In the genomic region with DNA sequence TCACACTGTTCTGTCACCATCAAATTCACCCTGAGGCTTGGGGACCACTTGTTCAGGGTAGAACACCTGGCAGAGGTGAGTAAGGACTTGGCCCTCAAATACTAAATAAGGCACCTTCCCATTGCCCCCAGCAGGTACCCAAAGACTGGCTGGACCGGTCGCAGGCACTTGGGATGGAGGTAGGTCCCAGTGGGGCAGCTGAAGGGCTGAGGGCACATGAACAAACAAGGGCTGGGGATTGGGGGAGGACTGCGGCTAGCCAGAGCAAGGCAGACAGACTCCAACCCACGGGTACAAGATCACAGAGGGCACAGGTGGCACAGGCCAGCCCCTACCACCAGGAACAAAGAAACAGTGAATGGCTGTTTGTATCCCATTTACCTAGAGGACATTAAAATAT, we compare ENCODE assay signal across 10 cellular contexts. TPM values are rescaled to one million over a fixed set of nuclear protein-coding genes. Genes with fewer than 3 reads are reported as not detected.
DNase-seq lines count a peak whose midpoint lies in the region; ATAC-seq and TF ChIP-seq lines count a peak whose summit lies in the region.
"Had no signal": no experiment of that assay in that cellular context is flagged by ENCODE, and none has a peak within 500 bp of the region (broad histone marks: within the 10 kb centered on the region; RNA-seq: fewer than 3 reads in every experiment).

No MANE protein-coding gene starts in this region.

- no peaks in the 10 kb centered on the region for H3K27me3 Mint-ChIP-seq in activated naive CD4-positive, alpha-beta T cell treated with anti-CD3 and anti-CD28 coated beads, Interleukin-2, amount 10 ng/mL, durations not matched to agents 7 days and 5 days
- H3K27me3 Mint-ChIP-seq in activated B cell treated with CpG ODN at 0.5 μM for 24 hours: no peaks in the 10 kb centered on the region
- H3K27me3 Mint-ChIP-seq in type B pancreatic cell: no peaks in the 10 kb centered on the region

- H3K36me3 ChIP-seq in iPS-20b (ENCODE audit: insufficient read depth, low read depth, low read length) (peaks cover 18% of the 10 kb centered on the region), brain microvascular endothelial cell (replicated peaks) (peaks cover 3% of the 10 kb centered on the region)

- in situ Hi-C loops in brain microvascular endothelial cell (cut with HindIII; ENCODE audit: low pct_ligation_motif_present, low sequenced_read_pairs): no loop called here

- H3K9me3 Mint-ChIP-seq in activated naive CD4-positive, alpha-beta T cell treated with anti-CD3 and anti-CD28 coated beads, Interleukin-2, amount 10 ng/mL, durations not matched to agents 7 days and 5 days: no peaks in the 10 kb centered on the region
- H3K9me3 Mint-ChIP-seq in activated B cell treated with CpG ODN at 0.5 μM for 24 hours (no peaks in the 10 kb centered on the region), type B pancreatic cell (peaks cover 3% of the 10 kb centered on the region)

- H3K27ac ChIP-seq in iPS-20b (ENCODE audit: low read length) (no peak overlapping the region), brain microvascular endothelial cell (no peak overlapping the region)
- H3K27ac ChIP-seq: cardiac muscle cell had no signal

- ATAC-seq in activated B cell treated with CpG ODN at 0.5 μM for 24 hours (ENCODE audit: low read depth): no peak
- ATAC-seq in GM21619 (IDR thresholded peaks at IDR 0.05; ENCODE audit: unreplicated experiment): no peak

- 0 out of 2 replicates have a peak, but pooled peaks cover 4% of the 10 kb centered on the region for H3K27me3 ChIP-seq in iPS-20b (ENCODE audit: insufficient read depth, low read length)
- no peaks in the 10 kb centered on the region for H3K27me3 ChIP-seq in brain microvascular endothelial cell (replicated peaks)
- H3K27me3 ChIP-seq: cardiac muscle cell had no signal

- H3K27ac Mint-ChIP-seq in activated naive CD4-positive, alpha-beta T cell treated with anti-CD3 and anti-CD28 coated beads, Interleukin-2, amount 10 ng/mL, durations not matched to agents 7 days and 5 days: peak overlapping the region; percentile 52
- H3K27ac Mint-ChIP-seq in activated B cell treated with CpG ODN at 0.5 μM for 24 hours: no peak overlapping the region
- H3K27ac Mint-ChIP-seq in type B pancreatic cell: peak overlapping the region; percentile 31

- no peaks in the 10 kb centered on the region for H3K9me3 ChIP-seq in iPS-20b (ENCODE audit: insufficient read depth, low read depth, low read length)

- intact Hi-C loops in activated B cell treated with CpG ODN at 0.5 μM for 24 hours (cut with micrococcal nuclease): no loop called here

- DNase-seq in activated naive CD4-positive, alpha-beta T cell treated with anti-CD3 and anti-CD28 coated beads, Interleukin-2, amount 10 ng/mL, durations not matched to agents 7 days and 5 days: no peak
- DNase-seq in activated naive CD4-positive, alpha-beta T cell treated with anti-CD3 and anti-CD28 coated beads, Interleukin-2, amount 50 U/mL, for 16 hours: no peak
- no peak for DNase-seq in activated B cell treated with CpG ODN at 0.5 μM for 24 hours
- DNase-seq in type B pancreatic cell (ENCODE audit: extremely low spot score, unreplicated experiment): no peak
- no peak for DNase-seq in brain microvascular endothelial cell
- DNase-seq in cerebellum (ENCODE audit: low spot score): no peak
- DNase-seq: NCI-H187 had no signal

- peak overlapping the region; percentile 95 for H3K4me3 Mint-ChIP-seq in activated naive CD4-positive, alpha-beta T cell treated with anti-CD3 and anti-CD28 coated beads, Interleukin-2, amount 10 ng/mL, durations not matched to agents 7 days and 5 days
- peak overlapping the region; percentile 98 for H3K4me3 Mint-ChIP-seq in activated B cell treated with CpG ODN at 0.5 μM for 24 hours
- peak overlapping the region; percentile 97 for H3K4me3 Mint-ChIP-seq in type B pancreatic cell

- H3K9ac ChIP-seq in iPS-20b (ENCODE audit: low read depth, low read length): no peak overlapping the region

- TF ChIP-seq CTCF in activated B cell treated with CpG ODN at 0.5 μM for 24 hours (IDR thresholded peaks at IDR 0.05) (no peak), type B pancreatic cell (conservative IDR thresholded peaks at IDR 0.05) (no peak), brain microvascular endothelial cell (IDR thresholded peaks at IDR 0.05; ENCODE audit: low read depth, low read length, missing control alignments) (no peak)

- no peaks in the 10 kb centered on the region for H3K4me1 ChIP-seq in iPS-20b (ENCODE audit: insufficient read depth, low read length)

- H3K36me3 Mint-ChIP-seq in activated naive CD4-positive, alpha-beta T cell treated with anti-CD3 and anti-CD28 coated beads, Interleukin-2, amount 10 ng/mL, durations not matched to agents 7 days and 5 days: peaks cover 26% of the 10 kb centered on the region
- H3K36me3 Mint-ChIP-seq in activated B cell treated with CpG ODN at 0.5 μM for 24 hours (ENCODE audit: low read depth) (peaks cover 25% of the 10 kb centered on the region), type B pancreatic cell (peaks cover 17% of the 10 kb centered on the region)

- H3K4me1 Mint-ChIP-seq in activated naive CD4-positive, alpha-beta T cell treated with anti-CD3 and anti-CD28 coated beads, Interleukin-2, amount 10 ng/mL, durations not matched to agents 7 days and 5 days: peaks cover 33% of the 10 kb centered on the region
- H3K4me1 Mint-ChIP-seq in activated B cell treated with CpG ODN at 0.5 μM for 24 hours: peaks cover 25% of the 10 kb centered on the region
- peaks cover 15% of the 10 kb centered on the region for H3K4me1 Mint-ChIP-seq in type B pancreatic cell (ENCODE audit: unreplicated experiment)

- CTCF ChIA-PET in activated naive CD4-positive, alpha-beta T cell treated with anti-CD3 and anti-CD28 coated beads, Interleukin-2, amount 10 ng/mL, durations not matched to agents 7 days and 5 days (lab: Charles Lee): interaction anchor here (0.5 to 2.3 kb wide), 2 partner anchors 12 to 112 kb away, joined by 4 to 9 read pairs; no protein-coding TSS in a partner anchor
- CTCF ChIA-PET in activated B cell treated with CpG ODN at 0.5 μM for 24 hours (lab: Charles Lee): interaction anchor here (2.4 kb wide), 1 partner anchor 12 kb away, joined by 14 read pairs; no protein-coding TSS in a partner anchor

- H3K4me3 ChIP-seq in iPS-20b (ENCODE audit: low read length) (peak overlapping the region; percentile 96; the same call in 1 of the 2 replicates), brain microvascular endothelial cell (ENCODE audit: low read depth, low read length) (no peak overlapping the region)

- POLR2A ChIA-PET in activated B cell treated with CpG ODN at 0.5 μM for 24 hours (lab: Charles Lee): interaction anchor here (0.6 to 4.1 kb wide), 4 partner anchors 8 to 35 kb away, joined by 3 to 62 read pairs (median 32); a partner anchor contains a TSS

RNA-seq across cellular contexts. Expression of a gene that starts 1.9 kb away (rescaled TPM):
- total RNA-seq in activated B cell treated with CpG ODN at 0.5 μM for 24 hours (72.4 and 85.9 TPM in 2 replicates), type B pancreatic cell (ENCODE audit: low replicate concordance) (71.7 and 79.7 TPM in 2 replicates), cerebellum (45.5 TPM)

RNA-seq across cellular contexts. Expression of a gene that starts 35.7 kb away (rescaled TPM):
- total RNA-seq in activated B cell treated with CpG ODN at 0.5 μM for 24 hours (19.8 and 29.0 TPM in 2 replicates), type B pancreatic cell (ENCODE audit: low replicate concordance) (20.5 and 29.1 TPM in 2 replicates), cerebellum (44.3 TPM)
